In genomic region chr1:43177691-43178090, GRCh38 we compare ENCODE assay signal across 1 cellular context.
TF ChIP-seq lines count a peak whose summit lies in the region.

No MANE protein-coding gene starts in this region.

TF ChIP-seq in H1, 55 proteins besides CTCF, POLR2A, EP300 and RAD21:
- no peak for TF ChIP-seq SIN3A (conservative IDR thresholded peaks at IDR 0.05 in 1 of 2, IDR thresholded peaks at IDR 0.05 in 1 of 2; ENCODE audit: low read depth in 1 of 2, low read length in 2 of 2)
- no peak for TF ChIP-seq SP1 (IDR thresholded peaks at IDR 0.05; ENCODE audit: low read depth, low read length)
- TF ChIP-seq ATF2 (IDR thresholded peaks at IDR 0.05; ENCODE audit: low read length), result no peak
- no peak for TF ChIP-seq KDM1A (IDR thresholded peaks at IDR 0.05; ENCODE audit: borderline replicate concordance, low read length)
- TF ChIP-seq KDM4A (IDR thresholded peaks at IDR 0.05; ENCODE audit: low read depth, low read length, severe bottlenecking), result no peak
- TF ChIP-seq CHD7 (IDR thresholded peaks at IDR 0.05; ENCODE audit: insufficient replicate concordance, low read length), result no peak
- TF ChIP-seq EGR1 (IDR thresholded peaks at IDR 0.05; ENCODE audit: borderline replicate concordance, low read depth, low read length), result no peak
- no peak for TF ChIP-seq CHD1 (IDR thresholded peaks at IDR 0.05; ENCODE audit: low read depth, low read length)
- no peak for TF ChIP-seq USF2 (IDR thresholded peaks at IDR 0.05; ENCODE audit: low read length)
- no peak for TF ChIP-seq POLR2AphosphoS5 (IDR thresholded peaks at IDR 0.05; ENCODE audit: low read depth, low read length)
- no peak for TF ChIP-seq SIX5 (IDR thresholded peaks at IDR 0.05; ENCODE audit: low read depth, low read length)
- no peak for TF ChIP-seq GABPA (IDR thresholded peaks at IDR 0.05; ENCODE audit: borderline replicate concordance, insufficient read depth, low read length)
